ENCODE assay signal across 14 cellular contexts in the genomic region with DNA sequence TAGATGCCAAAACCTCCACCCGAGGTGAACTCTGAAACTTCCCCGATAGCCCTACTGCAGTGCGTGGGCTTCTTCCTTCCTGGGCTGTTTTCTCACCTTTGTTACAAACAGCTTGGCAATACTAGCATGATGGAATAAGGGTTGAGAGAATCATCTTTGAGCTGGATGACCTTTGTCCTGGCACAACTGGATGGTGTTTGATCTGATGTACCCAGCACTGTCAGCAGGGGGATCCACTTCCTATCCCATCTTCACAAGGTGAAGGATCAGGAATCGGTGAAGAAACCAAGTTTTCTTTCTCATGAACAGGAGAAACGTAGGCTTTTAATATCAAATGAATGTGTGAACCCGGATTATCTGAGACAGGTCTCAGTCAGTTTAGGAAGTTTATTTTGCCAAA. TPM values are rescaled to one million over a fixed set of nuclear protein-coding genes. Genes with fewer than 3 reads are reported as not detected.
A peak's percentile ranks its signal among the peaks of the same experiment; 100 is the strongest.
DNase-seq lines count a peak whose midpoint lies in the region; ATAC-seq and TF ChIP-seq lines count a peak whose summit lies in the region.
"Had no signal": no experiment of that assay in that cellular context is flagged by ENCODE, and none has a peak within 500 bp of the region (broad histone marks: within the 10 kb centered on the region; RNA-seq: fewer than 3 reads in every experiment).

No MANE protein-coding gene starts in this region.

- BruUV-seq in mammary epithelial cell (replicated peaks; lab: Mats Ljungman, UMichigan): no TSS peak

- POLR2A ChIA-PET in activated CD4-positive, alpha-beta memory T cell treated with anti-CD3 and anti-CD28 coated beads for 36 hours (lab: Charles Lee): no interaction called here

- no peaks in the 10 kb centered on the region for H3K9me3 Mint-ChIP-seq in neural progenitor cell
- no peaks in the 10 kb centered on the region for H3K9me3 Mint-ChIP-seq in activated CD4-positive, alpha-beta memory T cell treated with anti-CD3 and anti-CD28 coated beads for 36 hours
- H3K9me3 Mint-ChIP-seq: activated T-cell treated with anti-CD3 and anti-CD28 coated beads, Interleukin-2, amount 50 U/mL, for 4 hours had no signal

- H3K4me3 Mint-ChIP-seq in neural progenitor cell: no peak overlapping the region
- no peak overlapping the region for H3K4me3 Mint-ChIP-seq in activated CD4-positive, alpha-beta memory T cell treated with anti-CD3 and anti-CD28 coated beads for 36 hours
- H3K4me3 Mint-ChIP-seq: activated T-cell treated with anti-CD3 and anti-CD28 coated beads, Interleukin-2, amount 50 U/mL, for 4 hours had no signal

- TF ChIP-seq CTCF in GM12872 (IDR thresholded peaks at IDR 0.05; ENCODE audit: insufficient read depth, low read depth, low read length): peak; percentile 40; the same call in 2 of the 3 replicates
- peak; percentile 36 to 37 for TF ChIP-seq CTCF in mammary epithelial cell (conservative IDR thresholded peaks at IDR 0.05 in 1 of 2, IDR thresholded peaks at IDR 0.05 in 1 of 2; ENCODE audit: extremely low read depth in 1 of 2, insufficient read depth in 1 of 2, low read depth in 1 of 2, low read length in 2 of 2)
- peak; percentile 50 for TF ChIP-seq CTCF in neural progenitor cell (IDR thresholded peaks at IDR 0.05)

- WGBS in mammary epithelial cell (ENCODE audit: low coverage, missing lambda C conversion rate): 61% methylated on average over 6 of the region's 6 CpGs

- dilution Hi-C loops in mammary epithelial cell (cut with HindIII; ENCODE audit: low sequenced_read_pairs): no loop called here

- H3K27ac ChIP-seq in mammary epithelial cell (ENCODE audit: insufficient read depth, low read depth, low read length): no peak overlapping the region
- H3K27ac ChIP-seq in neural progenitor cell: no peak overlapping the region
- H3K27ac ChIP-seq: heart right ventricle, skin epidermis had no signal

- no peaks in the 10 kb centered on the region for H3K4me1 Mint-ChIP-seq in neural progenitor cell
- peaks cover 3% of the 10 kb centered on the region for H3K4me1 Mint-ChIP-seq in activated CD4-positive, alpha-beta memory T cell treated with anti-CD3 and anti-CD28 coated beads for 36 hours (ENCODE audit: low read depth)

- no peaks in the 10 kb centered on the region for H3K36me3 ChIP-seq in MG63
- no peaks in the 10 kb centered on the region for H3K36me3 ChIP-seq in mammary epithelial cell (ENCODE audit: insufficient read depth, low read length)
- no peaks in the 10 kb centered on the region for H3K36me3 ChIP-seq in neural progenitor cell
- H3K36me3 ChIP-seq: heart right ventricle had no signal

- ATAC-seq in GM18520 (IDR thresholded peaks at IDR 0.05; ENCODE audit: unreplicated experiment) (no peak), esophagus mucosa (no peak)
- ATAC-seq: activated T-cell treated with anti-CD3 and anti-CD28 coated beads, Interleukin-2, amount 50 U/mL, for 4 hours; heart right ventricle had no signal

- CTCF ChIA-PET in mammary epithelial cell (lab: Charles Lee; ENCODE audit: low non-redundant PET): interaction anchor here (0.6 kb wide), 1 partner anchor 235 kb away, joined by 3 read pairs; no protein-coding TSS in a partner anchor
- CTCF ChIA-PET in activated CD4-positive, alpha-beta memory T cell treated with anti-CD3 and anti-CD28 coated beads for 36 hours (lab: Charles Lee): interaction anchor here (0.6 to 1.5 kb wide), 2 partner anchors 10 to 37 kb away, joined by 3 read pairs; no protein-coding TSS in a partner anchor

- no peaks in the 10 kb centered on the region for H3K36me3 Mint-ChIP-seq in neural progenitor cell
- H3K36me3 Mint-ChIP-seq in activated CD4-positive, alpha-beta memory T cell treated with anti-CD3 and anti-CD28 coated beads for 36 hours: no peaks in the 10 kb centered on the region

- DNase-seq in MG63 (peak; percentile 7), mammary epithelial cell (no peak), neural progenitor cell (ENCODE audit: low spot score) (no peak), NCI-H1694 (lab: John Stamatoyannopoulos, UW) (no peak)
- DNase-seq in activated CD4-positive, alpha-beta memory T cell treated with anti-CD3 and anti-CD28 coated beads for 36 hours: no peak
- DNase-seq: activated T-cell treated with anti-CD3 and anti-CD28 coated beads, Interleukin-2, amount 50 U/mL, for 4 hours; heart right ventricle had no signal

- H3K27ac Mint-ChIP-seq in neural progenitor cell: no peak overlapping the region
- no peak overlapping the region for H3K27ac Mint-ChIP-seq in activated CD4-positive, alpha-beta memory T cell treated with anti-CD3 and anti-CD28 coated beads for 36 hours

- H3K79me2 ChIP-seq in mammary epithelial cell (ENCODE audit: insufficient read depth, low read length) (no peaks in the 10 kb centered on the region), neural progenitor cell (ENCODE audit: low read depth) (no peaks in the 10 kb centered on the region)

- no peak overlapping the region for H2AFZ ChIP-seq in mammary epithelial cell (ENCODE audit: low read depth, low read length)
- H2AFZ ChIP-seq in neural progenitor cell (replicated peaks): peak overlapping the region; percentile 20

- no peak overlapping the region for H3K4me3 ChIP-seq in MG63
- no peak overlapping the region for H3K4me3 ChIP-seq in mammary epithelial cell (replicated peaks in 1 of 3; ENCODE audit: insufficient read depth in 1 of 3, low read depth in 2 of 3, low read length in 3 of 3)
- no peak overlapping the region for H3K4me3 ChIP-seq in neural progenitor cell
- H3K4me3 ChIP-seq: heart right ventricle, skin epidermis had no signal

- H3K9me3 ChIP-seq in MG63: no peaks in the 10 kb centered on the region
- H3K9me3 ChIP-seq in mammary epithelial cell (replicated peaks; ENCODE audit: insufficient read depth, low read length): no peaks in the 10 kb centered on the region
- H3K9me3 ChIP-seq in neural progenitor cell (ENCODE audit: low read depth): no peaks in the 10 kb centered on the region
- H3K9me3 ChIP-seq: heart right ventricle had no signal

- no peaks in the 10 kb centered on the region for H3K4me1 ChIP-seq in mammary epithelial cell (ENCODE audit: insufficient read depth, low read length)
- no peaks in the 10 kb centered on the region for H3K4me1 ChIP-seq in neural progenitor cell
- H3K4me1 ChIP-seq: heart right ventricle had no signal

- H3K4me2 ChIP-seq in mammary epithelial cell (ENCODE audit: insufficient read depth, low read depth, low read length) (no peak overlapping the region), neural progenitor cell (no peak overlapping the region)

- H4K20me1 ChIP-seq in mammary epithelial cell (ENCODE audit: insufficient read depth, low read length) (no peaks in the 10 kb centered on the region), neural progenitor cell (ENCODE audit: low read depth) (no peaks in the 10 kb centered on the region)

- H3K9ac ChIP-seq in mammary epithelial cell (ENCODE audit: insufficient read depth, low read length) (no peak overlapping the region), neural progenitor cell (no peak overlapping the region)

- H3K27me3 Mint-ChIP-seq in neural progenitor cell (ENCODE audit: insufficient read depth, low read depth): peaks cover 7% of the 10 kb centered on the region
- H3K27me3 Mint-ChIP-seq in activated CD4-positive, alpha-beta memory T cell treated with anti-CD3 and anti-CD28 coated beads for 36 hours: no peaks in the 10 kb centered on the region

- intact Hi-C loops in mammary epithelial cell (cut with micrococcal nuclease): loop anchor here (10.0 kb wide), 2 partner anchors 245 to 475 kb away; no protein-coding TSS in a partner anchor
- intact Hi-C loops in activated CD4-positive, alpha-beta memory T cell treated with anti-CD3 and anti-CD28 coated beads for 36 hours (cut with micrococcal nuclease): no loop called here

- no peaks in the 10 kb centered on the region for H3F3A ChIP-seq in neural progenitor cell (ENCODE audit: low read depth)

- in situ Hi-C loops in mammary epithelial cell (cut with MboI; ENCODE audit: low sequenced_read_pairs in 2 of 2): no loop called here

- H3K27me3 ChIP-seq in MG63 (no peaks in the 10 kb centered on the region; the same call in 1 of the 2 replicates), mammary epithelial cell (ENCODE audit: insufficient read depth, low read length) (no peaks in the 10 kb centered on the region), neural progenitor cell (no peaks in the 10 kb centered on the region)
- H3K27me3 ChIP-seq: heart right ventricle had no signal

RNA-seq across cellular contexts. Expression of gene LRRC10, which starts 19.5 kb away (rescaled TPM):
- total RNA-seq in MG63 (2014; rRNA removed; shearing (Covaris generic); ENCODE audit: low replicate concordance): not detected in 2 replicates
- total RNA-seq in mammary epithelial cell: not detected
- polyA plus RNA-seq in mammary epithelial cell: not detected
- not detected for polyA minus RNA-seq in mammary epithelial cell
- total RNA-seq in neural progenitor cell (ENCODE audit: low replicate concordance): not detected in 2 replicates
- not detected for total RNA-seq in activated CD4-positive, alpha-beta memory T cell treated with anti-CD3 and anti-CD28 coated beads for 36 hours
- not detected for total RNA-seq in esophagus mucosa
- total RNA-seq: activated T-cell treated with anti-CD3 and anti-CD28 coated beads, Interleukin-2, amount 50 U/mL, for 4 hours; HT1080; mucosa of gallbladder; T-helper 2 cell treated with Interferon-gamma antibody and Interleukin-4, amounts not matched to agents 100 ng/mL and 5 ng/mL, for 36 hours had no signal

RNA-seq across cellular contexts. Expression of gene CCT2, which starts 44.9 kb away (rescaled TPM):
- total RNA-seq in MG63 (2014; rRNA removed; shearing (Covaris generic); ENCODE audit: low replicate concordance): 533 and 548 TPM in 2 replicates
- total RNA-seq in mammary epithelial cell: 100 to 1,000 TPM; 208 to 237 TPM
- 283 TPM for polyA plus RNA-seq in mammary epithelial cell
- polyA minus RNA-seq in mammary epithelial cell: 195 TPM
- 418 and 516 TPM in 2 replicates for total RNA-seq in neural progenitor cell (ENCODE audit: low replicate concordance)
- total RNA-seq in activated CD4-positive, alpha-beta memory T cell treated with anti-CD3 and anti-CD28 coated beads for 36 hours: 100 to 1,000 TPM; 264 to 267 TPM
- total RNA-seq in esophagus mucosa: 114 TPM
